In genomic region chr4:182068920-182069319, GRCh38 we compare ENCODE assay signal across 30 cellular contexts.
"Had no signal": no experiment of that assay in that cellular context is flagged by ENCODE, and none has a peak within 500 bp of the region (broad histone marks: within the 10 kb centered on the region; RNA-seq: fewer than 3 reads in every experiment).

No MANE protein-coding gene starts in this region.

- H3K36me3 ChIP-seq: neutrophil, ovary, right lobe of liver, sigmoid colon, stomach, thoracic aorta, thyroid gland, tibial nerve, upper lobe of left lung, uterus had no signal

- H3K27me3 Mint-ChIP-seq: natural killer cell treated with Interleukin-12 subunit alpha and Interleukin-12 subunit beta and Interleukin-15 and Interleukin-18, amount 100 ng/mL, for 72 hours; progenitor cell of endocrine pancreas; stimulated activated naive B cell treated with anti-CD40 and anti-IgM and Interleukin-4, amounts not matched to agents 10 μg/mL and 1 μg/mL and 100 μg/mL, for 72 hours; stimulated activated naive CD8-positive, alpha-beta T cell treated with anti-CD3 and anti-CD28 coated beads, Interleukin-15, Interleukin-2, amounts not matched to agents 100 ng/mL and 50 ng/mL, for 24 hours had no signal

- H3K4me1 ChIP-seq: parathyroid adenoma, psoas muscle, right lobe of liver, sigmoid colon, stomach, thyroid gland, tibial nerve, upper lobe of left lung, uterus had no signal

- H3K9ac ChIP-seq: parathyroid adenoma had no signal

- H3K27me3 ChIP-seq: neutrophil, ovary, right lobe of liver, sigmoid colon, stomach, thyroid gland, tibial nerve, upper lobe of left lung, uterus had no signal

- H3K36me3 Mint-ChIP-seq: naive thymus-derived CD8-positive, alpha-beta T cell; natural killer cell treated with Interleukin-12 subunit alpha and Interleukin-12 subunit beta and Interleukin-15 and Interleukin-18, amount 100 ng/mL, for 72 hours; stimulated activated effector memory CD8-positive, alpha-beta T cell treated with anti-CD3 and anti-CD28 coated beads, Interleukin-12 subunit alpha, Interleukin-12 subunit beta, amount 100 ng/mL, for 72 hours; stimulated activated naive B cell treated with anti-CD40 and anti-IgM and Interleukin-4, amounts not matched to agents 10 μg/mL and 1 μg/mL and 100 μg/mL, for 72 hours had no signal

- H3K27ac ChIP-seq: neutrophil, ovary, parathyroid adenoma, psoas muscle, right lobe of liver, sigmoid colon, stomach, thoracic aorta, thyroid gland, tibial nerve, upper lobe of left lung, uterus had no signal

- ATAC-seq: naive thymus-derived CD8-positive, alpha-beta T cell; natural killer cell treated with Interleukin-12 subunit alpha and Interleukin-12 subunit beta and Interleukin-15 and Interleukin-18, amount 100 ng/mL, for 72 hours; psoas muscle; right cardiac atrium; right lobe of liver; stimulated activated effector memory CD8-positive, alpha-beta T cell treated with anti-CD3 and anti-CD28 coated beads, Interleukin-12 subunit alpha, Interleukin-12 subunit beta, amount 100 ng/mL, for 72 hours; stimulated activated naive B cell treated with anti-CD40 and anti-IgM and Interleukin-4, amounts not matched to agents 10 μg/mL and 1 μg/mL and 100 μg/mL, for 72 hours had no signal

- H3K79me2 ChIP-seq: parathyroid adenoma had no signal

- H3K9me3 ChIP-seq: neutrophil, ovary, psoas muscle, right lobe of liver, sigmoid colon, stomach, thoracic aorta, thyroid gland, upper lobe of left lung, uterus had no signal

- H2AFZ ChIP-seq: parathyroid adenoma had no signal

- DNase-seq: naive thymus-derived CD8-positive, alpha-beta T cell; nephron progenitor cell; nucleus accumbens; ovary; posterior cingulate gyrus; psoas muscle; right cardiac atrium; right lobe of liver; sigmoid colon; small intestine; stimulated activated CD4-positive, alpha-beta T cell treated with anti-CD3 and anti-CD28 coated beads, Interleukin-15, amount 100 ng/mL, for 24 hours; stimulated activated CD4-positive, alpha-beta T cell treated with anti-CD3 and anti-CD28 coated beads, Interleukin-2, amount 100 ng/mL, for 24 hours; stimulated activated CD4-positive, alpha-beta T cell treated with anti-CD3 and anti-CD28 coated beads, Interleukin-2, amount 100 ng/mL, for 48 hours; stimulated activated CD4-positive, alpha-beta T cell treated with anti-CD3 and anti-CD28 coated beads, Interleukin-4, amount 100 ng/mL, for 24 hours; stimulated activated naive B cell treated with anti-CD40 and anti-IgM and Interleukin-4, amounts not matched to agents 10 μg/mL and 1 μg/mL and 100 μg/mL, for 72 hours; stimulated activated naive CD4-positive, alpha-beta T cell treated with Interleukin-2 at 50 U/mL for 16 hours; stomach; thyroid gland; trophoblast cell; upper lobe of left lung; uterus had no signal

- H3K4me1 Mint-ChIP-seq: naive thymus-derived CD8-positive, alpha-beta T cell; stimulated activated effector memory CD8-positive, alpha-beta T cell treated with anti-CD3 and anti-CD28 coated beads, Interleukin-12 subunit alpha, Interleukin-12 subunit beta, amount 100 ng/mL, for 72 hours; stimulated activated naive B cell treated with anti-CD40 and anti-IgM and Interleukin-4, amounts not matched to agents 10 μg/mL and 1 μg/mL and 100 μg/mL, for 72 hours had no signal

- H3K4me3 ChIP-seq: ovary, psoas muscle, right lobe of liver, sigmoid colon, stomach, thoracic aorta, thyroid gland, tibial nerve, upper lobe of left lung, uterus had no signal

- H3K4me3 Mint-ChIP-seq: naive thymus-derived CD8-positive, alpha-beta T cell; natural killer cell treated with Interleukin-12 subunit alpha and Interleukin-12 subunit beta and Interleukin-15 and Interleukin-18, amount 100 ng/mL, for 72 hours; nephron progenitor cell; neural crest cell; stimulated activated effector memory CD8-positive, alpha-beta T cell treated with anti-CD3 and anti-CD28 coated beads, Interleukin-12 subunit alpha, Interleukin-12 subunit beta, amount 100 ng/mL, for 72 hours; stimulated activated naive B cell treated with anti-CD40 and anti-IgM and Interleukin-4, amounts not matched to agents 10 μg/mL and 1 μg/mL and 100 μg/mL, for 72 hours; stimulated activated naive CD8-positive, alpha-beta T cell treated with anti-CD3 and anti-CD28 coated beads, Interleukin-15, Interleukin-2, amounts not matched to agents 100 ng/mL and 50 ng/mL, for 24 hours had no signal

- H3K27ac Mint-ChIP-seq: naive thymus-derived CD8-positive, alpha-beta T cell; natural killer cell treated with Interleukin-12 subunit alpha and Interleukin-12 subunit beta and Interleukin-15 and Interleukin-18, amount 100 ng/mL, for 72 hours; nephron progenitor cell; progenitor cell of endocrine pancreas; stimulated activated effector memory CD8-positive, alpha-beta T cell treated with anti-CD3 and anti-CD28 coated beads, Interleukin-12 subunit alpha, Interleukin-12 subunit beta, amount 100 ng/mL, for 72 hours; stimulated activated naive B cell treated with anti-CD40 and anti-IgM and Interleukin-4, amounts not matched to agents 10 μg/mL and 1 μg/mL and 100 μg/mL, for 72 hours; stimulated activated naive CD8-positive, alpha-beta T cell treated with anti-CD3 and anti-CD28 coated beads, Interleukin-15, Interleukin-2, amounts not matched to agents 100 ng/mL and 50 ng/mL, for 24 hours had no signal
